1 cellular context compared by ENCODE assay signal in genomic region chr5:36944607-36945225, GRCh38.
TF ChIP-seq lines count a peak whose summit lies in the region.

No MANE protein-coding gene starts in this region.

TF ChIP-seq in HepG2, 621 proteins besides CTCF, POLR2A, EP300 and RAD21 (continued from another document):
- TF ChIP-seq GFI1 (CRISPR knock-in tag; IDR thresholded peaks at IDR 0.05; ENCODE audit: borderline replicate concordance) (no peak), HIC2 (CRISPR knock-in tag; IDR thresholded peaks at IDR 0.05; ENCODE audit: low read depth) (no peak), PAXIP1 (CRISPR knock-in tag; conservative IDR thresholded peaks at IDR 0.05) (no peak), ZNF687 (CRISPR knock-in tag; IDR thresholded peaks at IDR 0.05) (no peak), HNRNPL (IDR thresholded peaks at IDR 0.05; ENCODE audit: low read depth, low read length) (no peak), ZNF564 (CRISPR knock-in tag; IDR thresholded peaks at IDR 0.05) (no peak), ERF (CRISPR knock-in tag; IDR thresholded peaks at IDR 0.05) (no peak)
